11 cellular contexts compared by ENCODE assay signal in genomic region chr12:68557011-68557715, GRCh38. TPM values are rescaled to one million over a fixed set of nuclear protein-coding genes. Genes with fewer than 3 reads are reported as not detected.
DNase-seq lines count a peak whose midpoint lies in the region; ATAC-seq and TF ChIP-seq lines count a peak whose summit lies in the region.
"Had no signal": no experiment of that assay in that cellular context is flagged by ENCODE, and none has a peak within 500 bp of the region (broad histone marks: within the 10 kb centered on the region; RNA-seq: fewer than 3 reads in every experiment).

No MANE protein-coding gene starts in this region.

- no peak overlapping the region for H3K9ac ChIP-seq in PC-3 (ENCODE audit: low read length)

- no peak overlapping the region for H2AFZ ChIP-seq in PC-3 (ENCODE audit: low read length)

- ATAC-seq in PC-3 (peak; percentile 62), omental fat pad (ENCODE audit: low FRiP score) (peak; percentile 94), left colon (no peak), GM18861 (IDR thresholded peaks at IDR 0.05; ENCODE audit: unreplicated experiment) (no peak)
- ATAC-seq: stimulated activated memory B cell treated with anti-CD40 and anti-IgM and Interleukin-4, amounts not matched to agents 10 μg/mL and 1 μg/mL and 100 μg/mL, for 72 hours had no signal

- POLR2A ChIA-PET in PC-3 (lab: Charles Lee; ENCODE audit: unreplicated experiment): no interaction called here

- no peak overlapping the region for H3K27ac ChIP-seq in PC-3 (ENCODE audit: low read length)

- H3K79me2 ChIP-seq in PC-3 (ENCODE audit: low read length): no peaks in the 10 kb centered on the region

- BruUV-seq in PC-3 (replicated peaks; lab: Mats Ljungman, UMichigan): no TSS peak

- H3F3A ChIP-seq in PC-3 (ENCODE audit: low read length, unreplicated experiment): no peaks in the 10 kb centered on the region

- no peaks in the 10 kb centered on the region for H3K36me3 ChIP-seq in PC-3 (ENCODE audit: low read depth, low read length)

- DNase-seq in EL (peak; percentile 91), PC-3 (peak; percentile 46), dedifferentiated amniotic fluid mesenchymal stem cell (ENCODE audit: extremely low spot score) (peak; percentile 78), omental fat pad (ENCODE audit: low spot score) (no peak), left colon (no peak), NCI-H345 treated with DMSO at 0.1 percent for 48 hours (lab: John Stamatoyannopoulos, UW; ENCODE audit: unreplicated experiment) (no peak), mesothelial cell of epicardium (ENCODE audit: low spot score in 2 of 2, unreplicated experiment in 2 of 2) (no peak)
- DNase-seq: anterior cingulate cortex, DMS153 had no signal

- H3K27me3 ChIP-seq in PC-3 (ENCODE audit: low read length): no peaks in the 10 kb centered on the region

- peaks cover 13% of the 10 kb centered on the region for H3K4me1 Mint-ChIP-seq in mesothelial cell of epicardium
- H3K4me1 Mint-ChIP-seq: stimulated activated memory B cell treated with anti-CD40 and anti-IgM and Interleukin-4, amounts not matched to agents 10 μg/mL and 1 μg/mL and 100 μg/mL, for 72 hours had no signal

- H3K27me3 Mint-ChIP-seq in mesothelial cell of epicardium (ENCODE audit: low read depth): peaks cover 5% of the 10 kb centered on the region
- H3K27me3 Mint-ChIP-seq: stimulated activated memory B cell treated with anti-CD40 and anti-IgM and Interleukin-4, amounts not matched to agents 10 μg/mL and 1 μg/mL and 100 μg/mL, for 72 hours had no signal

- H3K9me3 ChIP-seq in PC-3 (ENCODE audit: low read length): no peaks in the 10 kb centered on the region

- intact Hi-C loops in PC-3 (cut with micrococcal nuclease): no loop called here
- intact Hi-C loops in left colon (cut with DNase I, micrococcal nuclease): no loop called here

- peaks cover 8% of the 10 kb centered on the region for H3K4me1 ChIP-seq in PC-3 (ENCODE audit: insufficient read depth, low read length)

- H3K9me2 ChIP-seq in PC-3 (replicated peaks; ENCODE audit: low read length): no peaks in the 10 kb centered on the region

- H3K4me2 ChIP-seq in PC-3 (ENCODE audit: low read length): no peak overlapping the region

- no peak overlapping the region for H3K27ac Mint-ChIP-seq in mesothelial cell of epicardium
- H3K27ac Mint-ChIP-seq: stimulated activated memory B cell treated with anti-CD40 and anti-IgM and Interleukin-4, amounts not matched to agents 10 μg/mL and 1 μg/mL and 100 μg/mL, for 72 hours had no signal

- TF ChIP-seq CTCF in PC-3 (conservative IDR thresholded peaks at IDR 0.05; ENCODE audit: low read depth, low read length) (no peak), omental fat pad (IDR thresholded peaks at IDR 0.05) (no peak), mesothelial cell of epicardium (IDR thresholded peaks at IDR 0.05; ENCODE audit: unreplicated experiment) (no peak)

- CTCF ChIA-PET in PC-3 (lab: Charles Lee): interaction anchor here (0.7 kb wide), 1 partner anchor 31 kb away, joined by 4 read pairs; no protein-coding TSS in a partner anchor

- peaks cover 14% of the 10 kb centered on the region for H3K9me3 Mint-ChIP-seq in mesothelial cell of epicardium
- H3K9me3 Mint-ChIP-seq: stimulated activated memory B cell treated with anti-CD40 and anti-IgM and Interleukin-4, amounts not matched to agents 10 μg/mL and 1 μg/mL and 100 μg/mL, for 72 hours had no signal

- H3K4me3 ChIP-seq in PC-3 (ENCODE audit: low read length): no peak overlapping the region

- H3K36me3 Mint-ChIP-seq in mesothelial cell of epicardium: peaks cover 2% of the 10 kb centered on the region
- H3K36me3 Mint-ChIP-seq: stimulated activated memory B cell treated with anti-CD40 and anti-IgM and Interleukin-4, amounts not matched to agents 10 μg/mL and 1 μg/mL and 100 μg/mL, for 72 hours had no signal

- H4K20me1 ChIP-seq in PC-3 (ENCODE audit: low read length): no peaks in the 10 kb centered on the region

- no peak overlapping the region for H3K4me3 Mint-ChIP-seq in mesothelial cell of epicardium
- H3K4me3 Mint-ChIP-seq: stimulated activated memory B cell treated with anti-CD40 and anti-IgM and Interleukin-4, amounts not matched to agents 10 μg/mL and 1 μg/mL and 100 μg/mL, for 72 hours had no signal

RNA-seq across cellular contexts. Expression of gene RAP1B, which starts 53.5 kb away (rescaled TPM):
- 98.0 and 103 TPM in 2 replicates for total RNA-seq in PC-3 (2014; rRNA removed)
- total RNA-seq in omental fat pad: 100 to 1,000 TPM; 207 to 298 (median 244) TPM
- total RNA-seq in left colon: 100 to 1,000 TPM; 121 to 182 TPM
- total RNA-seq in mesothelial cell of epicardium: 107 to 114 TPM (median 110 TPM) in 3 replicates

Comparison
In these comparisons a context has a peak if more than half of its experiments do, and no peak if none do; other contexts are left out.
1. DNase-seq: peak in EL (single experiment), PC-3 (single experiment) and dedifferentiated amniotic fluid mesenchymal stem cell (single experiment); none in omental fat pad (single experiment), left colon (0 of 2), NCI-H345 treated with DMSO at 0.1 percent for 48 hours (single experiment) and mesothelial cell of epicardium (0 of 2).
2. ATAC-seq: peak in PC-3 (single experiment) and omental fat pad (single experiment); none in left colon (single experiment) and GM18861 (single experiment).